ENCODE assay signal across 23 cellular contexts in the genomic region with DNA sequence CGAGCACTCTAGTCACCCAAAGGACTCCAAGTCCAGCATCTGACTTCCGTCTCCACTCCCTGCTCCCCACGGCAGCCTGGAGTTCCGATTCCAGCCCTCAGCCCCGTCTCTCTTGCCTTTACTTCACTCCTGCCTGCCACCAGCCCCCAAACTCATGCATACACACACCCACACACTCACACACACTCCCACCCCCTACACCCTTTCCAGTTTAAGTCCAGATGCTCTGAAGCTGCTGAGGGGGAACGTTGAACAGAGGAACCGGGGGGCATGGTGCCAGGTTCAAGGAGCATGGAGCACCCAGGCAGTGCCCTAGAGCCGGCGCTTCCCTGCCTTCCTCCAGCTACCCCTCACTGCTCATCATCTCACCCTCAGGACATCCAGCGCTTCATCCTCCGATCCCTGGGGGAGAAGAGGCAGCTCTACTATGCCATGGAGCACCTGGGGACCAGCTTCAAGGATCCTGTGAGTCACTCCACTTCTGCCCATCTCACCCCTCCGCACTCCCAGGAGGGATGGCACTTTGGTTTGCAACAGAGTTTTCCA. TPM values are rescaled to one million over a fixed set of nuclear protein-coding genes. Genes with fewer than 3 reads are reported as not detected.
"Had no signal": no experiment of that assay in that cellular context is flagged by ENCODE, and none has a peak within 500 bp of the region (broad histone marks: within the 10 kb centered on the region; RNA-seq: fewer than 3 reads in every experiment).

No MANE protein-coding gene starts in this region.

- H3K4me3 ChIP-seq: colonic mucosa, dorsolateral prefrontal cortex, esophagus muscularis mucosa, heart left ventricle, lower lobe of right lung, mucosa of descending colon, right lobe of liver, skin epidermis, tibial artery had no signal

- H3K27ac Mint-ChIP-seq: activated naive CD8-positive, alpha-beta T cell; activated T-helper 2 cell treated with anti-CD3 and anti-CD28 coated beads, Interferon-gamma antibody, Interleukin-2, Interleukin-4, amounts not matched to agents 10 μg/mL and 5 μg/mL and 100 μg/mL, durations not matched to agents 14 hours and 24 hours and 36 hours; effector memory CD8-positive, alpha-beta T cell had no signal

- H3K27me3 ChIP-seq: dorsolateral prefrontal cortex, esophagus muscularis mucosa, right lobe of liver, tibial artery had no signal

- H3K36me3 ChIP-seq: colonic mucosa, right lobe of liver had no signal

- DNase-seq: activated CD4-positive, alpha-beta T cell treated with anti-CD3 and anti-CD28 coated beads for 1 hour; activated CD8-positive, alpha-beta memory T cell treated with anti-CD3 and anti-CD28 coated beads, Interleukin-2, amount 50 U/mL, for 48 hours; activated naive CD4-positive, alpha-beta T cell; activated T-cell treated with anti-CD3 and anti-CD28 coated beads, Interleukin-2, amount 50 U/mL, for 4 hours; colonic mucosa; dorsolateral prefrontal cortex; effector memory CD8-positive, alpha-beta T cell; islet precursor cell; left colon; lower lobe of right lung; mesendoderm; right lobe of liver; stimulated activated CD4-positive, alpha-beta T cell treated with anti-CD3 and anti-CD28 coated beads, Interleukin-1b, Interleukin-23, amount 100 ng/mL, for 48 hours; stimulated activated naive CD8-positive, alpha-beta T cell treated with anti-CD3 and anti-CD28 coated beads, Interleukin-15, amount 100 ng/mL, for 72 hours; tibial artery had no signal

- ATAC-seq: activated T-cell treated with anti-CD3 and anti-CD28 coated beads, Interleukin-2, amount 50 U/mL, for 4 hours; effector memory CD8-positive, alpha-beta T cell; heart left ventricle; left colon; lower lobe of right lung; mucosa of descending colon; stimulated activated naive CD8-positive, alpha-beta T cell treated with anti-CD3 and anti-CD28 coated beads, Interleukin-15, amount 100 ng/mL, for 72 hours had no signal

- H3K36me3 Mint-ChIP-seq: activated naive CD8-positive, alpha-beta T cell had no signal

- H3K4me3 Mint-ChIP-seq: activated T-cell treated with anti-CD3 and anti-CD28 coated beads, Interleukin-2, amount 50 U/mL, for 4 hours; effector memory CD8-positive, alpha-beta T cell; stimulated activated naive CD8-positive, alpha-beta T cell treated with anti-CD3 and anti-CD28 coated beads, Interleukin-15, amount 100 ng/mL, for 72 hours had no signal

- H3K4me1 ChIP-seq: colonic mucosa had no signal

- H3K27ac ChIP-seq: colonic mucosa, dorsolateral prefrontal cortex, esophagus muscularis mucosa, lower lobe of right lung, right lobe of liver, skin epidermis, tibial artery, VCaP had no signal

- H3K9me3 Mint-ChIP-seq: activated T-cell treated with anti-CD3 and anti-CD28 coated beads, Interleukin-2, amount 50 U/mL, for 4 hours; activated T-helper 2 cell treated with anti-CD3 and anti-CD28 coated beads, Interferon-gamma antibody, Interleukin-2, Interleukin-4, amounts not matched to agents 10 μg/mL and 5 μg/mL and 100 μg/mL, durations not matched to agents 14 hours and 24 hours and 36 hours; effector memory CD8-positive, alpha-beta T cell; stimulated activated naive CD8-positive, alpha-beta T cell treated with anti-CD3 and anti-CD28 coated beads, Interleukin-15, amount 100 ng/mL, for 72 hours had no signal

- H3K9me3 ChIP-seq: colonic mucosa, esophagus muscularis mucosa, heart left ventricle, lower lobe of right lung, mucosa of descending colon, right lobe of liver, tibial artery had no signal

RNA-seq across cellular contexts. Expression of gene GPR162, which starts 9.9 kb away (rescaled TPM):
- total RNA-seq: bronchial epithelial cell had no signal
